In the genomic region with DNA sequence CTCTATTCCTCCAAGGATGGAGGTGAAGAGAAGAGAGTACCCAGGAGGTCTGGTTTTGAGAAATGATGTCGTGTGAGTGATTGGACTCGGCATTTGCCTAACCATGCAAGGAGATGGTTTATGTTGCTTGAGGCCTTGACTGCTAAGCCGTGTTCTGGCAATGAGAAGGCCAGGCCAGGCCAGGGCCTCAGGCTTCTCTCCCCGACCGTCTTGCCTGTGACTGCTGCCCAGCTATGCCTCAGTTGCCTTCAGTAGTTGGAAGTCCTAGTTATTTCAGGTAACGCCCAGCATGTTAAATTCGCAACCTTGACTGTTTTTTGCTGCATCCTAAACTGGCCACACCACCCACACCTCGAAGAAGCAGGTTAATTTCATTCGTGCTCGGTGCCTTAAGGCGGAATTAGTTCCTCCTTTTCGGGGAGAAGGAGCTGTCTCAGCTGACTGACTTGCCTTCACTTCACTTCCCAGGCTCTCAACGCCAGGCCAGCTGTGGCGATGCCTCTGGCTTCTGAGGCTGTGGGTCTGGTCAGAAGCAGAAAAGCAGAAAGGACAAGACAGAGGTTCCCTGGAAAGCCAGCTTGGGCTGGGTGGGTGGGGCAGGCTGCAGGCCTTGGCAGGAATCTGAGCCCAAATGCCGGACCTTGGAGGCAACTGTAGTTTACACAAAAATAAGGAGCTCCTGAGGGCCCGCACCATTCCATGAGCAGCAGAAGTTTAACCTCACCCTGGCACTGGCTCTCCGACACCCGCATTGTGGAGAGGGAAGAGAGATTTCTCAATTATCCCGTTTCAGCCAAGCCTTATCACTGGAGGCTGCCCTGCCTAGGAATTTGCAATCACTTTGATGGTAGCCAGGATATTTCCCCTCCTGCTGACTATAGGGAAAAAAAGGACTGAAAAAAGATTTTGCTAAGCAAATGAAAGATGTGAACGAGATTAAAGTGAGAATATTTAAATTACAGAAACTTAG, we compare ENCODE assay signal across 23 cellular contexts.
A peak's percentile ranks its signal among the peaks of the same experiment; 100 is the strongest.
DNase-seq lines count a peak whose midpoint lies in the region; ATAC-seq and TF ChIP-seq lines count a peak whose summit lies in the region.
"Had no signal": no experiment of that assay in that cellular context is flagged by ENCODE, and none has a peak within 500 bp of the region (broad histone marks: within the 10 kb centered on the region; RNA-seq: fewer than 3 reads in every experiment).

No MANE protein-coding gene starts in this region.

- H3K27me3 Mint-ChIP-seq in activated CD4-positive, alpha-beta T cell treated with anti-CD3 and anti-CD28 coated beads for 36 hours = no peaks in the 10 kb centered on the region
- H3K27me3 Mint-ChIP-seq in activated T-helper 17 cell treated with anti-CD3 and anti-CD28 coated beads, Interleukin-2, amount 50 U/mL, for 72 hours = peaks cover 4% of the 10 kb centered on the region

- no peaks in the 10 kb centered on the region for H3K9me3 ChIP-seq in sigmoid colon
- H3K9me3 ChIP-seq: BLaER1 treated with 17β-estradiol and CSF1 and Interleukin-3, amounts not matched to agents 10 nM and 100 nM; pancreas; spleen had no signal

- no peaks in the 10 kb centered on the region for H3K36me3 ChIP-seq in sigmoid colon
- H3K36me3 ChIP-seq: BLaER1 treated with 17β-estradiol and CSF1 and Interleukin-3, amounts not matched to agents 10 nM and 100 nM; pancreas; spleen had no signal

- peaks cover 14% of the 10 kb centered on the region for H3K4me1 Mint-ChIP-seq in activated CD4-positive, alpha-beta T cell treated with anti-CD3 and anti-CD28 coated beads for 36 hours
- H3K4me1 Mint-ChIP-seq in activated T-helper 17 cell treated with anti-CD3 and anti-CD28 coated beads, Interleukin-2, amount 50 U/mL, for 72 hours = no peaks in the 10 kb centered on the region

- intact Hi-C loops in activated CD4-positive, alpha-beta T cell treated with anti-CD3 and anti-CD28 coated beads for 36 hours (cut with DNase I, micrococcal nuclease) = loop anchor here in 1 of 2 experiments (10.0 kb wide), 1 partner anchor 185 kb away; the partner anchor contains the start of gene COMTD1
- intact Hi-C loops in sigmoid colon (cut with DNase I) = no loop called here

- CTCF ChIA-PET in activated CD4-positive, alpha-beta T cell treated with anti-CD3 and anti-CD28 coated beads for 36 hours (lab: Charles Lee) = interaction anchor here (0.7 kb wide), 1 partner anchor 13 kb away, joined by 3 read pairs; no protein-coding TSS in a partner anchor

- no peaks in the 10 kb centered on the region for H3K9me3 Mint-ChIP-seq in activated CD4-positive, alpha-beta T cell treated with anti-CD3 and anti-CD28 coated beads for 36 hours (ENCODE audit: low read depth)
- H3K9me3 Mint-ChIP-seq in activated T-helper 17 cell treated with anti-CD3 and anti-CD28 coated beads, Interleukin-2, amount 50 U/mL, for 72 hours = no peaks in the 10 kb centered on the region
- H3K9me3 Mint-ChIP-seq: activated T-helper 1 cell treated with anti-CD3 and anti-CD28 coated beads, Interleukin-12 subunit alpha, Interleukin-12 subunit beta, Interleukin-2, Interleukin-4 antibody, amounts not matched to agents 30 ng/mL and 10 ng/mL and 1 ng/mL, durations not matched to agents 14 hours and 24 hours and 36 hours; effector memory CD8-positive, alpha-beta T cell had no signal

- no peaks in the 10 kb centered on the region for H3K4me1 ChIP-seq in sigmoid colon
- H3K4me1 ChIP-seq: pancreas, spleen had no signal

- no peak for DNase-seq in activated CD4-positive, alpha-beta T cell treated with anti-CD3 and anti-CD28 coated beads for 36 hours
- no peak for DNase-seq in activated CD4-positive, alpha-beta T cell treated with anti-CD3 and anti-CD28 coated beads for 48 hours
- DNase-seq in islet precursor cell (peak; percentile 63), sigmoid colon (peak; percentile 50), foreskin fibroblast (no peak), NCI-H345 (lab: John Stamatoyannopoulos, UW) (no peak), NCI-H345 treated with DMSO at 0.1 percent for 48 hours (lab: John Stamatoyannopoulos, UW; ENCODE audit: unreplicated experiment) (no peak)
- DNase-seq: activated CD4-positive, alpha-beta T cell treated with anti-CD3 and anti-CD28 coated beads, Interleukin-2, amount 50 U/mL, for 1 hour; amniotic stem cell; cerebellar nuclear complex; DMS53; effector memory CD8-positive, alpha-beta T cell; hypothalamus; NCI-H1092; NCI-H82 had no signal

- H3K4me3 Mint-ChIP-seq in activated CD4-positive, alpha-beta T cell treated with anti-CD3 and anti-CD28 coated beads for 36 hours = no peak overlapping the region
- H3K4me3 Mint-ChIP-seq in activated T-helper 17 cell treated with anti-CD3 and anti-CD28 coated beads, Interleukin-2, amount 50 U/mL, for 72 hours = no peak overlapping the region
- H3K4me3 Mint-ChIP-seq: activated T-helper 1 cell treated with anti-CD3 and anti-CD28 coated beads, Interleukin-12 subunit alpha, Interleukin-12 subunit beta, Interleukin-2, Interleukin-4 antibody, amounts not matched to agents 30 ng/mL and 10 ng/mL and 1 ng/mL, durations not matched to agents 14 hours and 24 hours and 36 hours; effector memory CD8-positive, alpha-beta T cell had no signal

- TF ChIP-seq CTCF in sigmoid colon (IDR thresholded peaks at IDR 0.05) (no peak), foreskin fibroblast (IDR thresholded peaks at IDR 0.05; ENCODE audit: low read depth, low read length) (no peak)

- TF ChIP-seq EP300 in sigmoid colon (IDR thresholded peaks at IDR 0.05) = no peak

- POLR2A ChIA-PET in activated CD4-positive, alpha-beta T cell treated with anti-CD3 and anti-CD28 coated beads for 36 hours (lab: Charles Lee) = no interaction called here

- no peak overlapping the region for H3K27ac ChIP-seq in sigmoid colon
- H3K27ac ChIP-seq: 22Rv1; BLaER1 treated with 17β-estradiol and CSF1 and Interleukin-3, amounts not matched to agents 10 nM and 100 nM; KMS-11; pancreas; spleen had no signal

- ATAC-seq in activated CD4-positive, alpha-beta T cell treated with anti-CD3 and anti-CD28 coated beads for 36 hours = no peak
- no peak for ATAC-seq in activated T-helper 17 cell treated with anti-CD3 and anti-CD28 coated beads, Interleukin-2, amount 50 U/mL, for 72 hours (replicated peaks)
- ATAC-seq: effector memory CD8-positive, alpha-beta T cell; Panc1 had no signal

- 88 to 89% methylated on average over 20 of the region's 20 CpGs for WGBS in sigmoid colon, 2 donors

- H3K27ac Mint-ChIP-seq in activated CD4-positive, alpha-beta T cell treated with anti-CD3 and anti-CD28 coated beads for 36 hours = peak overlapping the region; percentile 26
- peak overlapping the region; percentile 21 for H3K27ac Mint-ChIP-seq in activated T-helper 17 cell treated with anti-CD3 and anti-CD28 coated beads, Interleukin-2, amount 50 U/mL, for 72 hours
- H3K27ac Mint-ChIP-seq: activated T-helper 1 cell treated with anti-CD3 and anti-CD28 coated beads, Interleukin-12 subunit alpha, Interleukin-12 subunit beta, Interleukin-2, Interleukin-4 antibody, amounts not matched to agents 30 ng/mL and 10 ng/mL and 1 ng/mL, durations not matched to agents 14 hours and 24 hours and 36 hours; effector memory CD8-positive, alpha-beta T cell had no signal

- no peaks in the 10 kb centered on the region for H3K36me3 Mint-ChIP-seq in activated CD4-positive, alpha-beta T cell treated with anti-CD3 and anti-CD28 coated beads for 36 hours (ENCODE audit: low read depth)
- H3K36me3 Mint-ChIP-seq in activated T-helper 17 cell treated with anti-CD3 and anti-CD28 coated beads, Interleukin-2, amount 50 U/mL, for 72 hours (ENCODE audit: low read depth) = no peaks in the 10 kb centered on the region

- H3K4me3 ChIP-seq in sigmoid colon (no peak overlapping the region), foreskin fibroblast (ENCODE audit: low read depth in 1 of 2, low read length in 2 of 2) (no peak overlapping the region)
- H3K4me3 ChIP-seq: BLaER1 treated with 17β-estradiol and CSF1 and Interleukin-3, amounts not matched to agents 10 nM and 100 nM; pancreas; spleen had no signal

- no peaks in the 10 kb centered on the region for H3K27me3 ChIP-seq in sigmoid colon
- H3K27me3 ChIP-seq: BLaER1 treated with 17β-estradiol and CSF1 and Interleukin-3, amounts not matched to agents 10 nM and 100 nM; pancreas had no signal

- TF ChIP-seq POLR2A in sigmoid colon (IDR thresholded peaks at IDR 0.05) = no peak

Comparison
In these comparisons a context has a peak if more than half of its experiments do, and no peak if none do; other contexts are left out.
1. DNase-seq: peak in islet precursor cell (single experiment) and sigmoid colon (single experiment); none in activated CD4-positive, alpha-beta T cell treated with anti-CD3 and anti-CD28 coated beads for 36 hours (single experiment), activated CD4-positive, alpha-beta T cell treated with anti-CD3 and anti-CD28 coated beads for 48 hours (single experiment), foreskin fibroblast (0 of 2), NCI-H345 (single experiment) and NCI-H345 treated with DMSO at 0.1 percent for 48 hours (single experiment).